Comparison of ENCODE assay signal across 15 cellular contexts in the genomic region with DNA sequence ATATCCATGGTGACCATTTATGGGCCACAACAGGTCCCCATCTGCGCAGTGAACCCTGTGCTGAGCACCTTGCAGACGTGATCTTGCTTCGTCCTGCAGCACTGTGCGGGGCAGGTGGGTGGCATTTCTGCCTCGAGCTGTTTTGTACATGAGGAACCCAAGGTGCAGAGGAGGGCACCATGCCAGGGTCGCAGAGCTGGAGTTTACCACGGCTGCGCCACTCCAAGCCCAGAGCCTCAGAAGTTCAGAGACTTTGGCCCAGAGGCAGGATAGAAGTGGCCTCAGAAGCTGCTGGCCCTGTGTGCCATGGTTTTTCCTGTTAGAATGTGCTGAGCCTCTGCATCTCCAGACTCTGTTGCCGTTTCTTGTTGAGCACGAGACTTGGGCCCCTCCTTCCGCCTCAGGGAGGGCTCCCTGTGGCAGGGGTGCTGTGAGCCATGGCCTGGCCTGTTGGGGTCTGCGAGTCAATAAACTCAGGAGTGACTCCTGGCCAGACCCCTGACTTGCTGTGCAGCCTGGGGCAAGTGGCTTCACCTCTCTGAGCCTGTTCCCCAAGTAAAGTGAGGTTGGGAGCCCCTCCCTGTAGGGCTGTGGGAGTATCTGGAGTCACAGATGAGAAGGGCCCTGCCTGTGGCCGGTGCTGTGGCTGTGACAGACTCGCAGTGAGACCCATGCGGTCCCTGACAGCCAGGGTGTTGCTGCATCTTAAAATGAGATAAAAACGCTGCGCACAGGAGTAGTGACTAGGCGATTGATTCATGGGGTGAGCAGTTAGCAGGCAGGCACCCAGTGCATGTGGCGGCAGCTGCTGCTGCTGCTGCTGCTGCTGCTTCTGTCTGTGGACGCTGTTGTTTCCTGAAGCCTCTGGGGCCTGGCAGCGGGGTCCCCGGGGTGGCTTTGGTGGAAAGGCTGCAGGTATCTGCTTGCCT. TPM values are rescaled to one million over a fixed set of nuclear protein-coding genes. Genes with fewer than 3 reads are reported as not detected.
DNase-seq lines count a peak whose midpoint lies in the region; ATAC-seq, FAIRE-seq and TF ChIP-seq lines count a peak whose summit lies in the region.
"Had no signal": no experiment of that assay in that cellular context is flagged by ENCODE, and none has a peak within 500 bp of the region (broad histone marks: within the 10 kb centered on the region; RNA-seq: fewer than 3 reads in every experiment).

No MANE protein-coding gene starts in this region.

- H3K36me3 Mint-ChIP-seq in activated T-helper 1 cell treated with anti-CD3 and anti-CD28 coated beads, Interleukin-12 subunit alpha, Interleukin-12 subunit beta, Interleukin-2, Interleukin-4 antibody, amounts not matched to agents 30 ng/mL and 10 ng/mL and 1 ng/mL, durations not matched to agents 14 hours and 24 hours and 36 hours (ENCODE audit: low read depth) = peaks cover 18% of the 10 kb centered on the region

- FAIRE-seq in small intestine (lab: Jason Lieb, UNC) = no peak

- peaks cover 5% of the 10 kb centered on the region for H3K4me1 Mint-ChIP-seq in activated T-helper 1 cell treated with anti-CD3 and anti-CD28 coated beads, Interleukin-12 subunit alpha, Interleukin-12 subunit beta, Interleukin-2, Interleukin-4 antibody, amounts not matched to agents 30 ng/mL and 10 ng/mL and 1 ng/mL, durations not matched to agents 14 hours and 24 hours and 36 hours (ENCODE audit: low read depth)

- TF ChIP-seq POLR2A in gastrocnemius medialis (IDR thresholded peaks at IDR 0.05) = no peak

- intact Hi-C loops in Right ventricle myocardium superior (cut with DNase I) (no loop called here), gastrocnemius medialis (cut with DNase I; ENCODE audit: low total_unique reads) (no loop called here)
- intact Hi-C loops in activated T-helper 1 cell treated with anti-CD3 and anti-CD28 coated beads, Interleukin-12 subunit alpha, Interleukin-12 subunit beta, Interleukin-2, Interleukin-4 antibody, amounts not matched to agents 30 ng/mL and 10 ng/mL and 1 ng/mL, durations not matched to agents 14 hours and 24 hours and 36 hours (cut with micrococcal nuclease) = no loop called here

- no peak for TF ChIP-seq CTCF in gastrocnemius medialis (IDR thresholded peaks at IDR 0.05 in 4 of 5, conservative IDR thresholded peaks at IDR 0.05 in 1 of 5)

- H3K36me3 ChIP-seq in gastrocnemius medialis (peaks cover 0 to 23% of the 10 kb centered on the region in 2 donors), small intestine (ENCODE audit: control insufficient read depth in 2 of 2, insufficient read depth in 2 of 2, low read length in 2 of 2) (peaks cover 0 to 11% of the 10 kb centered on the region in 2 donors)

- H3K27me3 ChIP-seq in gastrocnemius medialis = no peaks in the 10 kb centered on the region
- no peaks in the 10 kb centered on the region for H3K27me3 ChIP-seq in small intestine (ENCODE audit: control insufficient read depth in 2 of 2, insufficient read depth in 2 of 2, low read length in 2 of 2)

- peaks cover 9% of the 10 kb centered on the region for H3K9me3 Mint-ChIP-seq in activated T-helper 1 cell treated with anti-CD3 and anti-CD28 coated beads, Interleukin-12 subunit alpha, Interleukin-12 subunit beta, Interleukin-2, Interleukin-4 antibody, amounts not matched to agents 30 ng/mL and 10 ng/mL and 1 ng/mL, durations not matched to agents 14 hours and 24 hours and 36 hours
- H3K9me3 Mint-ChIP-seq: stimulated activated naive CD8-positive, alpha-beta T cell treated with anti-CD3 and anti-CD28 coated beads, Interleukin-15, Interleukin-2, amounts not matched to agents 100 ng/mL and 50 ng/mL, for 24 hours had no signal

- H3K27ac ChIP-seq in gastrocnemius medialis (peak overlapping the region; percentile 68 to 96 (median 74)), small intestine (ENCODE audit: low read depth in 1 of 2, low read length in 1 of 2) (no peak overlapping the region)

- no peak overlapping the region for H3K4me3 ChIP-seq in gastrocnemius medialis
- H3K4me3 ChIP-seq in small intestine (ENCODE audit: low read depth in 1 of 2, low read length in 2 of 2) = no peak overlapping the region

- in situ Hi-C loops in gastrocnemius medialis (cut with MboI; ENCODE audit: low sequenced_read_pairs in 4 of 4) = loop anchor here in 1 of 4 donors (10.0 kb wide), 1 partner anchor 172 kb away; the partner anchor contains the start of gene DHRS7B

- H3K27ac Mint-ChIP-seq in activated T-helper 1 cell treated with anti-CD3 and anti-CD28 coated beads, Interleukin-12 subunit alpha, Interleukin-12 subunit beta, Interleukin-2, Interleukin-4 antibody, amounts not matched to agents 30 ng/mL and 10 ng/mL and 1 ng/mL, durations not matched to agents 14 hours and 24 hours and 36 hours = no peak overlapping the region
- H3K27ac Mint-ChIP-seq: stimulated activated naive CD8-positive, alpha-beta T cell treated with anti-CD3 and anti-CD28 coated beads, Interleukin-15, Interleukin-2, amounts not matched to agents 100 ng/mL and 50 ng/mL, for 24 hours had no signal

- DNase-seq in H4 (ENCODE audit: low spot score) (peak; percentile 50), RKO (ENCODE audit: low spot score) (peak; percentile 79), Right ventricle myocardium superior (peak; percentile 77), gastrocnemius medialis (peak in 1 of 2 donors; percentile 56), small intestine (no peak)
- DNase-seq in activated T-helper 1 cell treated with anti-CD3 and anti-CD28 coated beads, Interleukin-12 subunit alpha, Interleukin-12 subunit beta, Interleukin-2, Interleukin-4 antibody, amounts not matched to agents 30 ng/mL and 10 ng/mL and 1 ng/mL, durations not matched to agents 14 hours and 24 hours and 36 hours (ENCODE audit: low spot score) = no peak
- DNase-seq: activated CD4-positive, alpha-beta T cell treated with anti-CD3 and anti-CD28 coated beads for 1 hour; activated effector memory CD4-positive, alpha-beta T cell treated with Interleukin-2 at 50 U/mL for 16 hours; central memory CD4-positive, alpha-beta T cell; Karpas-422; nucleus accumbens; stimulated activated CD4-positive, alpha-beta T cell treated with anti-CD3 and anti-CD28 coated beads, Interleukin-1b, Interleukin-23, amount 100 ng/mL, for 48 hours had no signal

- WGBS in small intestine, 3 donors = 49 to 68% (median 56%) methylated on average over 22 of the region's 22 CpGs

- H3K27me3 Mint-ChIP-seq in activated T-helper 1 cell treated with anti-CD3 and anti-CD28 coated beads, Interleukin-12 subunit alpha, Interleukin-12 subunit beta, Interleukin-2, Interleukin-4 antibody, amounts not matched to agents 30 ng/mL and 10 ng/mL and 1 ng/mL, durations not matched to agents 14 hours and 24 hours and 36 hours (ENCODE audit: insufficient read depth) = no peaks in the 10 kb centered on the region
- H3K27me3 Mint-ChIP-seq: stimulated activated naive CD8-positive, alpha-beta T cell treated with anti-CD3 and anti-CD28 coated beads, Interleukin-15, Interleukin-2, amounts not matched to agents 100 ng/mL and 50 ng/mL, for 24 hours had no signal

- peaks cover 42 to 43% of the 10 kb centered on the region in 2 donors for H3K4me1 ChIP-seq in gastrocnemius medialis
- no peaks in the 10 kb centered on the region for H3K4me1 ChIP-seq in small intestine (ENCODE audit: control insufficient read depth in 2 of 2, insufficient read depth in 1 of 2, low read depth in 1 of 2, low read length in 1 of 2)

- ATAC-seq in Right ventricle myocardium superior (ENCODE audit: poor library complexity) = peak; percentile 60
- no peak for ATAC-seq in gastrocnemius medialis
- no peak for ATAC-seq in GM18873 (IDR thresholded peaks at IDR 0.05; ENCODE audit: low FRiP score, unreplicated experiment)
- no peak for ATAC-seq in GM19324 (IDR thresholded peaks at IDR 0.05; ENCODE audit: low FRiP score, unreplicated experiment)

- H3K9me3 ChIP-seq in gastrocnemius medialis (no peaks in the 10 kb centered on the region), small intestine (ENCODE audit: control insufficient read depth, low read depth) (no peaks in the 10 kb centered on the region)

- no peak overlapping the region for H3K4me3 Mint-ChIP-seq in activated T-helper 1 cell treated with anti-CD3 and anti-CD28 coated beads, Interleukin-12 subunit alpha, Interleukin-12 subunit beta, Interleukin-2, Interleukin-4 antibody, amounts not matched to agents 30 ng/mL and 10 ng/mL and 1 ng/mL, durations not matched to agents 14 hours and 24 hours and 36 hours
- H3K4me3 Mint-ChIP-seq: stimulated activated naive CD8-positive, alpha-beta T cell treated with anti-CD3 and anti-CD28 coated beads, Interleukin-15, Interleukin-2, amounts not matched to agents 100 ng/mL and 50 ng/mL, for 24 hours had no signal

RNA-seq across cellular contexts. Expression of gene MAP2K3, which starts 11.8 kb away (rescaled TPM):
- total RNA-seq in H4 (2014; rRNA removed; shearing (Covaris generic)) = 5.8 and 7.6 TPM in 2 replicates
- total RNA-seq in Right ventricle myocardium superior (30.8 TPM), gastrocnemius medialis (100 to 1,000 TPM in 1 of 4 donors, 10 to 100 TPM in 3; 15.7 to 170 (median 63.8) TPM)
- 177 and 185 TPM in 2 replicates for total RNA-seq in activated T-helper 1 cell treated with anti-CD3 and anti-CD28 coated beads, Interleukin-12 subunit alpha, Interleukin-12 subunit beta, Interleukin-2, Interleukin-4 antibody, amounts not matched to agents 30 ng/mL and 10 ng/mL and 1 ng/mL, durations not matched to agents 14 hours and 24 hours and 36 hours
- 10 to 100 TPM; 49.7 to 98.2 (median 97.8) TPM for polyA plus RNA-seq in small intestine

RNA-seq across cellular contexts. Expression of gene NATD1, which starts 43.2 kb away (rescaled TPM):
- 0.21 and 0.81 TPM in 2 replicates for total RNA-seq in H4 (2014; rRNA removed; shearing (Covaris generic))
- total RNA-seq in Right ventricle myocardium superior (19.1 TPM), gastrocnemius medialis (10 to 100 TPM; 10.1 to 21.2 (median 15.5) TPM)
- 1.6 and 1.7 TPM in 2 replicates for total RNA-seq in activated T-helper 1 cell treated with anti-CD3 and anti-CD28 coated beads, Interleukin-12 subunit alpha, Interleukin-12 subunit beta, Interleukin-2, Interleukin-4 antibody, amounts not matched to agents 30 ng/mL and 10 ng/mL and 1 ng/mL, durations not matched to agents 14 hours and 24 hours and 36 hours
- polyA plus RNA-seq in small intestine = 1 to 10 TPM; 2.4 to 2.9 (median 2.8) TPM

Comparison
In these comparisons a context has a peak if more than half of its experiments do, and no peak if none do; other contexts are left out.
1. DNase-seq: peak in H4 (single experiment), RKO (single experiment) and Right ventricle myocardium superior (single experiment); none in activated T-helper 1 cell treated with anti-CD3 and anti-CD28 coated beads, Interleukin-12 subunit alpha, Interleukin-12 subunit beta, Interleukin-2, Interleukin-4 antibody, amounts not matched to agents 30 ng/mL and 10 ng/mL and 1 ng/mL, durations not matched to agents 14 hours and 24 hours and 36 hours (single experiment) and small intestine (single experiment).
2. H3K27ac ChIP-seq: peak in gastrocnemius medialis (4 of 4); none in small intestine (0 of 2).